7 cellular contexts compared by ENCODE assay signal in genomic region chr16:29218649-29219048, GRCh38.
DNase-seq lines count a peak whose midpoint lies in the region; ATAC-seq and TF ChIP-seq lines count a peak whose summit lies in the region.
"Not testable (repeated sequence)": the region's sequence is repeated elsewhere in the genome, so short reads cannot be mapped to it uniquely, and the experiment has no call there.

No MANE protein-coding gene starts in this region.

- not testable (repeated sequence) for H3K4me1 ChIP-seq in prostate gland (replicated peaks)

- H3K4me3 ChIP-seq in AG04450 (ENCODE audit: low read depth, low read length), result peak overlapping the region; percentile 67
- peak overlapping the region; percentile 59 for H3K4me3 ChIP-seq in brain microvascular endothelial cell (ENCODE audit: low read depth, low read length)
- not testable (repeated sequence) for H3K4me3 ChIP-seq in prostate gland

- intact Hi-C loops in prostate gland (cut with DNase I), result not testable (repeated sequence)

- CTCF ChIA-PET in AG04450 (lab: Charles Lee); RWPE1 (lab: Yijun Ruan, JAX): not testable (repeated sequence)

- H3K4me1 Mint-ChIP-seq in HFFc6 (ENCODE audit: low read depth), result peaks cover 52% of the 10 kb centered on the region
- not testable (repeated sequence) for H3K4me1 Mint-ChIP-seq in memory B cell

- peaks cover 23% of the 10 kb centered on the region for H3K36me3 Mint-ChIP-seq in HFFc6 (ENCODE audit: low read depth)
- H3K36me3 Mint-ChIP-seq in memory B cell, result peaks cover 20% of the 10 kb centered on the region

- ATAC-seq in memory B cell (ENCODE audit: low read depth), result not testable (repeated sequence)

- not testable (repeated sequence) for TF ChIP-seq CTCF in AG04450 (IDR thresholded peaks at IDR 0.05; ENCODE audit: low read depth, low read length); HFFc6 (IDR thresholded peaks at IDR 0.05); RWPE1 (conservative IDR thresholded peaks at IDR 0.05; ENCODE audit: low read depth); brain microvascular endothelial cell (IDR thresholded peaks at IDR 0.05; ENCODE audit: low read depth, low read length, missing control alignments); prostate gland (IDR thresholded peaks at IDR 0.05)

- H3K36me3 ChIP-seq in brain microvascular endothelial cell (replicated peaks), result peaks cover 13% of the 10 kb centered on the region
- H3K36me3 ChIP-seq in prostate gland, result not testable (repeated sequence)

- H3K27ac ChIP-seq in AG04450 (ENCODE audit: low read depth, low read length); brain microvascular endothelial cell; prostate gland: not testable (repeated sequence)
- peak overlapping the region; percentile 58; the same call in 1 of the 2 replicates for H3K27ac ChIP-seq in RWPE1

- H3K27ac Mint-ChIP-seq in HFFc6, result not testable (repeated sequence)
- peak overlapping the region; percentile 36 for H3K27ac Mint-ChIP-seq in memory B cell

- peaks cover 13% of the 10 kb centered on the region for H3K9me3 Mint-ChIP-seq in HFFc6
- not testable (repeated sequence) for H3K9me3 Mint-ChIP-seq in memory B cell

- peaks cover 34% of the 10 kb centered on the region for H3K9me3 ChIP-seq in AG04450 (ENCODE audit: control insufficient read depth, insufficient read depth, low read length)
- not testable (repeated sequence) for H3K9me3 ChIP-seq in prostate gland

- not testable (repeated sequence) for TF ChIP-seq POLR2A in prostate gland (IDR thresholded peaks at IDR 0.05)

- not testable (repeated sequence) for H3K27me3 ChIP-seq in AG04450 (ENCODE audit: control insufficient read depth, insufficient read depth, low read length); brain microvascular endothelial cell (replicated peaks); prostate gland (replicated peaks; ENCODE audit: insufficient read depth)

- WGBS in prostate gland, result 19% methylated on average over 7 of the region's 26 CpGs

- POLR2A ChIA-PET in AG04450 (lab: Yijun Ruan, JAX); RWPE1 (lab: Yijun Ruan, JAX; ENCODE audit: low non-redundant PET): not testable (repeated sequence)

- H3K27me3 Mint-ChIP-seq in HFFc6 (ENCODE audit: insufficient read depth); memory B cell: not testable (repeated sequence)

- H3K4me3 Mint-ChIP-seq in HFFc6, result peak overlapping the region; percentile 81; the same call in 1 of the 2 replicates
- not testable (repeated sequence) for H3K4me3 Mint-ChIP-seq in memory B cell

- DNase-seq in AG04450 (ENCODE audit: low read depth, low spot score); HFFc6; brain microvascular endothelial cell; memory B cell (ENCODE audit: low spot score in 2 of 2): not testable (repeated sequence)
- DNase-seq in RWPE1 (ENCODE audit: low spot score) (peak; percentile 2), fibroblast of gingiva (ENCODE audit: low read depth) (peak; percentile 18), prostate gland (ENCODE audit: low spot score) (peak; percentile 26)

- in situ Hi-C loops in brain microvascular endothelial cell (cut with HindIII; ENCODE audit: low pct_ligation_motif_present, low sequenced_read_pairs), result not testable (repeated sequence)
